ENCODE assay signal across 17 cellular contexts in the genomic region with DNA sequence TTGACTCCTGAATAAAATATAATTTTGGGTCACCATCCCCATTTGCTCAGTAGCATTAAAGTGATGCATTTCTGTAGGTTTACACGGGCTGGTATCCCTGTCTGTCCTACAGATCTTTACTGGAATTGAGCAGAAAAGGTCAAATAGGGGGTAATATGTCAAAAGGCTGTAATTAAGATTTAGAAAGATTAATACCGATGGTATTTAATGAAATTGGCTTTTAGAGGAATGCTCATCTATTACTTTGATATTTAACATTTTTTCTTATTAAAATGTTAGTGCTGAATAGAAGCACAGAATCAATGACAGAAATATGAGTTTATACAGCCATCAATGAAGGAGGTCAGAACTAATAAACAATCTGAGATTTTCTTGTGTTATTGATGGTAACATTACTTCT.
A peak's percentile ranks its signal among the peaks of the same experiment; 100 is the strongest.
DNase-seq lines count a peak whose midpoint lies in the region; ATAC-seq and TF ChIP-seq lines count a peak whose summit lies in the region.
"Had no signal": no experiment of that assay in that cellular context is flagged by ENCODE, and none has a peak within 500 bp of the region (broad histone marks: within the 10 kb centered on the region; RNA-seq: fewer than 3 reads in every experiment).

No MANE protein-coding gene starts in this region.

- no peaks in the 10 kb centered on the region for H3K36me3 Mint-ChIP-seq in mesothelial cell of epicardium
- H3K36me3 Mint-ChIP-seq: CD8-positive, alpha-beta T cell had no signal

- H4K20me1 ChIP-seq in SK-N-SH (ENCODE audit: insufficient read depth): no peaks in the 10 kb centered on the region
- H4K20me1 ChIP-seq: BLaER1 treated with 17β-estradiol and CSF1 and Interleukin-3, amounts not matched to agents 10 nM and 100 nM had no signal

- H3F3A ChIP-seq in SK-N-SH (replicated peaks; ENCODE audit: insufficient read depth): no peaks in the 10 kb centered on the region

- TF ChIP-seq CTCF in SK-N-SH (IDR thresholded peaks at IDR 0.05) (no peak), mesothelial cell of epicardium (IDR thresholded peaks at IDR 0.05; ENCODE audit: unreplicated experiment) (no peak)

- H3K9me2 ChIP-seq in SK-N-SH: no peaks in the 10 kb centered on the region

- H3K27ac Mint-ChIP-seq in mesothelial cell of epicardium: peak overlapping the region; percentile 79
- H3K27ac Mint-ChIP-seq: B cell; CD4-positive, alpha-beta T cell; CD8-positive, alpha-beta T cell had no signal

- WGBS in SK-N-SH (ENCODE audit: low lambda C conversion rate): 4% methylated on average over 2 of the region's 2 CpGs

- H3K9me3 ChIP-seq in SK-N-SH: no peaks in the 10 kb centered on the region
- H3K9me3 ChIP-seq: A549; BLaER1 treated with 17β-estradiol and CSF1 and Interleukin-3, amounts not matched to agents 10 nM and 100 nM; Caco-2 had no signal

- H3K27me3 ChIP-seq in SK-N-SH (ENCODE audit: insufficient read depth): no peaks in the 10 kb centered on the region
- H3K27me3 ChIP-seq: BLaER1 treated with 17β-estradiol and CSF1 and Interleukin-3, amounts not matched to agents 10 nM and 100 nM had no signal

- no peaks in the 10 kb centered on the region for H3K79me2 ChIP-seq in SK-N-SH (ENCODE audit: insufficient read depth)

- H3K4me1 Mint-ChIP-seq in mesothelial cell of epicardium: peaks cover 14% of the 10 kb centered on the region
- H3K4me1 Mint-ChIP-seq: B cell had no signal

- no peaks in the 10 kb centered on the region; a peak in 1 of 4 replicates for H3K4me1 ChIP-seq in SK-N-SH (ENCODE audit: control insufficient read depth in 1 of 2, insufficient read depth in 2 of 2, low read depth in 1 of 2, low read length in 1 of 2)
- H3K4me1 ChIP-seq: A549; BLaER1 treated with 17β-estradiol and CSF1 and Interleukin-3, amounts not matched to agents 10 nM and 100 nM; Caco-2 had no signal

- no peak overlapping the region for H3K27ac ChIP-seq in SK-N-SH (ENCODE audit: low read depth in 2 of 2, low read length in 1 of 2)
- H3K27ac ChIP-seq: 22Rv1; A549; BLaER1 treated with 17β-estradiol and CSF1 and Interleukin-3, amounts not matched to agents 10 nM and 100 nM; C4-2B had no signal

- TF ChIP-seq EP300 in SK-N-SH (IDR thresholded peaks at IDR 0.05; ENCODE audit: borderline replicate concordance in 1 of 2, low read depth in 1 of 2, low read length in 1 of 2): no peak

- no peaks in the 10 kb centered on the region for H3K27me3 Mint-ChIP-seq in mesothelial cell of epicardium (ENCODE audit: low read depth)
- H3K27me3 Mint-ChIP-seq: B cell; CD4-positive, alpha-beta T cell had no signal

- H3K4me3 ChIP-seq in SK-N-SH (ENCODE audit: low read depth in 2 of 2, low read length in 1 of 2): no peak overlapping the region
- H3K4me3 ChIP-seq: A549; BLaER1 treated with 17β-estradiol and CSF1 and Interleukin-3, amounts not matched to agents 10 nM and 100 nM had no signal

- no peak for TF ChIP-seq RAD21 in SK-N-SH (IDR thresholded peaks at IDR 0.05; ENCODE audit: low read length)

- no peak for ATAC-seq in SK-N-SH treated with all-trans-retinoic acid at 6 μM for 48 hours
- ATAC-seq in HG02885 (IDR thresholded peaks at IDR 0.05; ENCODE audit: poor library complexity, unreplicated experiment): no peak
- ATAC-seq: A549; CD8-positive, alpha-beta T cell had no signal

- no peak overlapping the region for H3K4me3 Mint-ChIP-seq in mesothelial cell of epicardium
- H3K4me3 Mint-ChIP-seq: B cell; CD4-positive, alpha-beta T cell; CD8-positive, alpha-beta T cell had no signal

- no peaks in the 10 kb centered on the region for H3K36me3 ChIP-seq in SK-N-SH (replicated peaks in 1 of 2; ENCODE audit: control insufficient read depth in 1 of 2, insufficient read depth in 2 of 2, low read length in 1 of 2)
- H3K36me3 ChIP-seq: BLaER1 treated with 17β-estradiol and CSF1 and Interleukin-3, amounts not matched to agents 10 nM and 100 nM had no signal

- no peak overlapping the region for H2AFZ ChIP-seq in SK-N-SH (ENCODE audit: low read depth)

- H3K4me2 ChIP-seq in SK-N-SH: no peak overlapping the region
- H3K4me2 ChIP-seq: A549; BLaER1 treated with 17β-estradiol and CSF1 and Interleukin-3, amounts not matched to agents 10 nM and 100 nM had no signal

- H3K9me3 Mint-ChIP-seq in mesothelial cell of epicardium: no peaks in the 10 kb centered on the region

- POLR2A ChIA-PET in SK-N-SH (lab: Yijun Ruan, JAX): no interaction called here

- DNase-seq in SK-N-SH (no peak), mesothelial cell of epicardium (ENCODE audit: low spot score in 2 of 2, unreplicated experiment in 2 of 2) (no peak), HPDE6-E6E7 (ENCODE audit: extremely low spot score) (no peak)
- DNase-seq: AML-193; Caco-2; Calu3; CD4-positive, alpha-beta T cell; CD8-positive, alpha-beta T cell; DMS79 treated with DMSO at 0.1 percent for 48 hours; GF-D8 had no signal

- CTCF ChIA-PET in SK-N-SH (lab: Yijun Ruan, JAX): no interaction called here

- no peak overlapping the region for H3K9ac ChIP-seq in SK-N-SH
- H3K9ac ChIP-seq: BLaER1 treated with 17β-estradiol and CSF1 and Interleukin-3, amounts not matched to agents 10 nM and 100 nM had no signal

TF ChIP-seq in SK-N-SH treated with all-trans-retinoic acid at 6 μM for 48 hours, 23 proteins besides CTCF, POLR2A, EP300 and RAD21:
- TF ChIP-seq ISL1 (CRISPR knock-in tag; IDR thresholded peaks at IDR 0.05) (peak; percentile 90), ZNF70 (CRISPR knock-in tag; IDR thresholded peaks at IDR 0.05) (no peak), ESRRG (CRISPR knock-in tag; IDR thresholded peaks at IDR 0.05) (no peak), TCF4 (CRISPR knock-in tag; IDR thresholded peaks at IDR 0.05; ENCODE audit: borderline replicate concordance) (0 out of 2 replicates have a peak, but pooled peaks have one; percentile 14), ARNTL (CRISPR knock-in tag; IDR thresholded peaks at IDR 0.05; ENCODE audit: borderline replicate concordance, low read depth) (no peak), OSR1 (CRISPR knock-in tag; IDR thresholded peaks at IDR 0.05) (no peak)

TF ChIP-seq in SK-N-SH, 30 proteins besides CTCF, POLR2A, EP300 and RAD21 (continues in another document):
- TF ChIP-seq, protein P1, sequence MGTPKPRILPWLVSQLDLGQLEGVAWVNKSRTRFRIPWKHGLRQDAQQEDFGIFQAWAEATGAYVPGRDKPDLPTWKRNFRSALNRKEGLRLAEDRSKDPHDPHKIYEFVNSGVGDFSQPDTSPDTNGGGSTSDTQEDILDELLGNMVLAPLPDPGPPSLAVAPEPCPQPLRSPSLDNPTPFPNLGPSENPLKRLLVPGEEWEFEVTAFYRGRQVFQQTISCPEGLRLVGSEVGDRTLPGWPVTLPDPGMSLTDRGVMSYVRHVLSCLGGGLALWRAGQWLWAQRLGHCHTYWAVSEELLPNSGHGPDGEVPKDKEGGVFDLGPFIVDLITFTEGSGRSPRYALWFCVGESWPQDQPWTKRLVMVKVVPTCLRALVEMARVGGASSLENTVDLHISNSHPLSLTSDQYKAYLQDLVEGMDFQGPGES (IDR thresholded peaks at IDR 0.05; ENCODE audit: low read depth, low read length): no peak
- TF ChIP-seq FOSL2 (IDR thresholded peaks at IDR 0.05; ENCODE audit: borderline replicate concordance, low read depth) (no peak), NFIC (IDR thresholded peaks at IDR 0.05; ENCODE audit: borderline replicate concordance) (no peak), FOXM1 (IDR thresholded peaks at IDR 0.05; ENCODE audit: low read depth) (no peak)
- TF ChIP-seq, protein P2, sequence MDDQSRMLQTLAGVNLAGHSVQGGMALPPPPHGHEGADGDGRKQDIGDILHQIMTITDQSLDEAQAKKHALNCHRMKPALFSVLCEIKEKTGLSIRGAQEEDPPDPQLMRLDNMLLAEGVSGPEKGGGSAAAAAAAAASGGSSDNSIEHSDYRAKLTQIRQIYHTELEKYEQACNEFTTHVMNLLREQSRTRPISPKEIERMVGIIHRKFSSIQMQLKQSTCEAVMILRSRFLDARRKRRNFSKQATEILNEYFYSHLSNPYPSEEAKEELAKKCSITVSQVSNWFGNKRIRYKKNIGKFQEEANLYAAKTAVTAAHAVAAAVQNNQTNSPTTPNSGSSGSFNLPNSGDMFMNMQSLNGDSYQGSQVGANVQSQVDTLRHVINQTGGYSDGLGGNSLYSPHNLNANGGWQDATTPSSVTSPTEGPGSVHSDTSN (IDR thresholded peaks at IDR 0.05): no peak
- TF ChIP-seq, protein P3, sequence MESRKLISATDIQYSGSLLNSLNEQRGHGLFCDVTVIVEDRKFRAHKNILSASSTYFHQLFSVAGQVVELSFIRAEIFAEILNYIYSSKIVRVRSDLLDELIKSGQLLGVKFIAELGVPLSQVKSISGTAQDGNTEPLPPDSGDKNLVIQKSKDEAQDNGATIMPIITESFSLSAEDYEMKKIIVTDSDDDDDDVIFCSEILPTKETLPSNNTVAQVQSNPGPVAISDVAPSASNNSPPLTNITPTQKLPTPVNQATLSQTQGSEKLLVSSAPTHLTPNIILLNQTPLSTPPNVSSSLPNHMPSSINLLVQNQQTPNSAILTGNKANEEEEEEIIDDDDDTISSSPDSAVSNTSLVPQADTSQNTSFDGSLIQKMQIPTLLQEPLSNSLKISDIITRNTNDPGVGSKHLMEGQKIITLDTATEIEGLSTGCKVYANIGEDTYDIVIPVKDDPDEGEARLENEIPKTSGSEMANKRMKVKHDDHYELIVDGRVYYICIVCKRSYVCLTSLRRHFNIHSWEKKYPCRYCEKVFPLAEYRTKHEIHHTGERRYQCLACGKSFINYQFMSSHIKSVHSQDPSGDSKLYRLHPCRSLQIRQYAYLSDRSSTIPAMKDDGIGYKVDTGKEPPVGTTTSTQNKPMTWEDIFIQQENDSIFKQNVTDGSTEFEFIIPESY (IDR thresholded peaks at IDR 0.05; ENCODE audit: borderline replicate concordance, low read depth): no peak
- TF ChIP-seq, protein P4, sequence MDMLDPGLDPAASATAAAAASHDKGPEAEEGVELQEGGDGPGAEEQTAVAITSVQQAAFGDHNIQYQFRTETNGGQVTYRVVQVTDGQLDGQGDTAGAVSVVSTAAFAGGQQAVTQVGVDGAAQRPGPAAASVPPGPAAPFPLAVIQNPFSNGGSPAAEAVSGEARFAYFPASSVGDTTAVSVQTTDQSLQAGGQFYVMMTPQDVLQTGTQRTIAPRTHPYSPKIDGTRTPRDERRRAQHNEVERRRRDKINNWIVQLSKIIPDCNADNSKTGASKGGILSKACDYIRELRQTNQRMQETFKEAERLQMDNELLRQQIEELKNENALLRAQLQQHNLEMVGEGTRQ (IDR thresholded peaks at IDR 0.05; ENCODE audit: borderline replicate concordance, low read depth, low read length): no peak
